In genomic region chr3:197547618-197548017, GRCh38 we compare ENCODE assay signal across 18 cellular contexts. TPM values are rescaled to one million over a fixed set of nuclear protein-coding genes. Genes with fewer than 3 reads are reported as not detected.
DNase-seq lines count a peak whose midpoint lies in the region; ATAC-seq, FAIRE-seq and TF ChIP-seq lines count a peak whose summit lies in the region.
"Had no signal": no experiment of that assay in that cellular context is flagged by ENCODE, and none has a peak within 500 bp of the region (broad histone marks: within the 10 kb centered on the region; RNA-seq: fewer than 3 reads in every experiment).

No MANE protein-coding gene starts in this region.

- DNase-seq in T-helper 1 cell (no peak), colonic mucosa (peak; percentile 67), HepG2 (ENCODE audit: low spot score) (peak; percentile 58), testis (peak; percentile 25), HUDEP-2 (lab: John Stamatoyannopoulos, UW; ENCODE audit: unreplicated experiment in 76 of 76) (no peak), ureter (ENCODE audit: low spot score) (no peak)
- DNase-seq in CD4-positive, alpha-beta memory T cell, result no peak
- DNase-seq: activated CD4-positive, alpha-beta T cell treated with anti-CD3 and anti-CD28 coated beads, Interleukin-2, amount 50 U/mL, for 1 hour; anterior cingulate cortex; foreskin fibroblast; NCI-H1694; NCI-H524 treated with DMSO at 0.1 percent for 48 hours; right lobe of liver; stimulated activated naive CD4-positive, alpha-beta T cell treated with Interleukin-2 at 50 U/mL for 16 hours had no signal

- H3K9ac ChIP-seq in colonic mucosa (ENCODE audit: low read depth in 2 of 2, low read length in 2 of 2), result peak overlapping the region in 1 of 2 donors; percentile 70
- H3K9ac ChIP-seq in HepG2 (ENCODE audit: insufficient read depth, low read depth, low read length), result no peak overlapping the region

- H3K79me2 ChIP-seq in HepG2 (ENCODE audit: insufficient read depth, low read length), result no peaks in the 10 kb centered on the region

- BruUV-seq in HepG2 (replicated peaks; lab: Mats Ljungman, UMichigan), result no TSS peak

- H3K4me3 Mint-ChIP-seq in T-helper 1 cell treated with Interleukin-12 subunit alpha and Interleukin-12 subunit beta and Interleukin-4 antibody, amounts not matched to agents 30 μg/mL and 1 μg/mL, for 36 hours, result no peak overlapping the region
- H3K4me3 Mint-ChIP-seq in CD4-positive, alpha-beta memory T cell, result no peak overlapping the region

- H3K4me3 ChIP-seq in colonic mucosa (no peak overlapping the region), HepG2 (replicated peaks in 1 of 3; ENCODE audit: insufficient read depth in 1 of 3, low read depth in 2 of 3, low read length in 3 of 3) (no peak overlapping the region; a peak in 1 of 6 replicates), testis (no peak overlapping the region)
- H3K4me3 ChIP-seq in CD4-positive, alpha-beta memory T cell (ENCODE audit: low read length in 2 of 2), result no peak overlapping the region
- H3K4me3 ChIP-seq: dorsolateral prefrontal cortex, right lobe of liver had no signal

- H3K27me3 Mint-ChIP-seq in T-helper 1 cell treated with Interleukin-12 subunit alpha and Interleukin-12 subunit beta and Interleukin-4 antibody, amounts not matched to agents 30 μg/mL and 1 μg/mL, for 36 hours (ENCODE audit: low read depth), result no peaks in the 10 kb centered on the region
- H3K27me3 Mint-ChIP-seq in CD4-positive, alpha-beta memory T cell, result no peaks in the 10 kb centered on the region

- TF ChIP-seq POLR2A in HepG2 (IDR thresholded peaks at IDR 0.05; ENCODE audit: insufficient read depth in 1 of 2, low read depth in 2 of 2, low read length in 2 of 2) (no peak), testis (IDR thresholded peaks at IDR 0.05) (no peak)

- peak; percentile 60 for FAIRE-seq in HepG2 (lab: Jason Lieb, UNC)

- peaks cover 26% of the 10 kb centered on the region for H3K4me1 Mint-ChIP-seq in T-helper 1 cell treated with Interleukin-12 subunit alpha and Interleukin-12 subunit beta and Interleukin-4 antibody, amounts not matched to agents 30 μg/mL and 1 μg/mL, for 36 hours (ENCODE audit: low read depth)
- peaks cover 4 to 7% (median 6%) of the 10 kb centered on the region in 4 donors for H3K4me1 Mint-ChIP-seq in CD4-positive, alpha-beta memory T cell

- H4K20me1 ChIP-seq in HepG2 (ENCODE audit: insufficient read depth, low read length), result no peaks in the 10 kb centered on the region

- no peaks in the 10 kb centered on the region for H3K9me3 Mint-ChIP-seq in T-helper 1 cell treated with Interleukin-12 subunit alpha and Interleukin-12 subunit beta and Interleukin-4 antibody, amounts not matched to agents 30 μg/mL and 1 μg/mL, for 36 hours
- H3K9me3 Mint-ChIP-seq in CD4-positive, alpha-beta memory T cell, result no peaks in the 10 kb centered on the region

- ATAC-seq in HepG2, result peak; percentile 83
- ATAC-seq: HCT116 had no signal

- POLR2A ChIA-PET in HepG2 (lab: Yijun Ruan, JAX), result interaction anchor here (0.7 to 2.0 kb wide), 3 partner anchors 10 to 43 kb away, joined by 4 to 9 read pairs (median 6); no protein-coding TSS in a partner anchor
- POLR2A ChIA-PET in CD4-positive, alpha-beta memory T cell (lab: Charles Lee; ENCODE audit: partially characterized antibody), result no interaction called here

- in situ Hi-C loops in HepG2 (cut with HindIII; ENCODE audit: extremely low pct_ligation_motif_present, low pct_unique_long_range_greater_than_20kb), result no loop called here

- peaks cover 7% of the 10 kb centered on the region for H3K4me1 ChIP-seq in colonic mucosa
- peaks cover 18% of the 10 kb centered on the region for H3K4me1 ChIP-seq in HepG2 (ENCODE audit: insufficient read depth, low read length)
- H3K4me1 ChIP-seq in testis, result peaks cover 2% of the 10 kb centered on the region
- H3K4me1 ChIP-seq in CD4-positive, alpha-beta memory T cell (ENCODE audit: insufficient read depth, low read length), result no peaks in the 10 kb centered on the region

- TF ChIP-seq CTCF in colonic mucosa (IDR thresholded peaks at IDR 0.05) (no peak), HepG2 (CRISPR knock-in tag; IDR thresholded peaks at IDR 0.05) (peak; percentile 89), testis (IDR thresholded peaks at IDR 0.05) (no peak)

- H3K27me3 ChIP-seq in colonic mucosa (no peaks in the 10 kb centered on the region), HepG2 (ENCODE audit: control insufficient read depth in 1 of 2, insufficient read depth in 2 of 2, low read length in 2 of 2) (no peaks in the 10 kb centered on the region), testis (no peaks in the 10 kb centered on the region)
- no peaks in the 10 kb centered on the region for H3K27me3 ChIP-seq in CD4-positive, alpha-beta memory T cell (ENCODE audit: insufficient read depth, low read length)
- H3K27me3 ChIP-seq: dorsolateral prefrontal cortex, right lobe of liver had no signal

- H3K36me3 Mint-ChIP-seq in T-helper 1 cell treated with Interleukin-12 subunit alpha and Interleukin-12 subunit beta and Interleukin-4 antibody, amounts not matched to agents 30 μg/mL and 1 μg/mL, for 36 hours (ENCODE audit: low read depth), result peaks cover 17% of the 10 kb centered on the region
- H3K36me3 Mint-ChIP-seq in CD4-positive, alpha-beta memory T cell, result peaks cover 29 to 30% of the 10 kb centered on the region in 2 donors

- peak overlapping the region; percentile 52 for H3K27ac Mint-ChIP-seq in T-helper 1 cell treated with Interleukin-12 subunit alpha and Interleukin-12 subunit beta and Interleukin-4 antibody, amounts not matched to agents 30 μg/mL and 1 μg/mL, for 36 hours
- H3K27ac Mint-ChIP-seq in CD4-positive, alpha-beta memory T cell, result peak overlapping the region in 2 of 7 donors; percentile 19 to 84

- H3K9me3 ChIP-seq in colonic mucosa, result no peaks in the 10 kb centered on the region
- H3K9me3 ChIP-seq in HepG2 (ENCODE audit: low read length), result no peaks in the 10 kb centered on the region
- no peaks in the 10 kb centered on the region for H3K9me3 ChIP-seq in testis
- H3K9me3 ChIP-seq in CD4-positive, alpha-beta memory T cell (ENCODE audit: control insufficient read depth in 1 of 2, low read length in 2 of 2), result no peaks in the 10 kb centered on the region
- H3K9me3 ChIP-seq: right lobe of liver had no signal

- no peak for TF ChIP-seq EP300 in HepG2 (IDR thresholded peaks at IDR 0.05; ENCODE audit: low read depth in 2 of 2, low read length in 2 of 2)
- TF ChIP-seq EP300 in HepG2 (CRISPR knock-in tag; IDR thresholded peaks at IDR 0.05; ENCODE audit: borderline replicate concordance), result no peak

- CTCF ChIA-PET in HepG2 (lab: Yijun Ruan, JAX; ENCODE audit: low intra/inter-chr PET ratio, low total read pairs), result no interaction called here
- CTCF ChIA-PET in CD4-positive, alpha-beta memory T cell (lab: Charles Lee; ENCODE audit: partially characterized antibody), result no interaction called here

- H3K27ac ChIP-seq in colonic mucosa (peak overlapping the region; percentile 59), HepG2 (ENCODE audit: extremely low read length, insufficient read depth, low read length) (no peak overlapping the region), testis (no peak overlapping the region)
- H3K27ac ChIP-seq in CD4-positive, alpha-beta memory T cell (ENCODE audit: low read depth, low read length), result no peak overlapping the region
- H3K27ac ChIP-seq: 22Rv1, right lobe of liver had no signal

- no peaks in the 10 kb centered on the region for H3K36me3 ChIP-seq in colonic mucosa
- H3K36me3 ChIP-seq in HepG2 (replicated peaks in 1 of 2; ENCODE audit: control insufficient read depth in 1 of 2, insufficient read depth in 2 of 2, low read length in 2 of 2), result peaks cover 3 to 14% of the 10 kb centered on the region in 2 experiments; a peak in 2 of 5 replicates
- H3K36me3 ChIP-seq in testis (ENCODE audit: low read depth, missing control alignments), result no peaks in the 10 kb centered on the region
- peaks cover 7% of the 10 kb centered on the region for H3K36me3 ChIP-seq in CD4-positive, alpha-beta memory T cell (ENCODE audit: insufficient read depth, low read length)

- TF ChIP-seq RAD21 in HepG2 (CRISPR knock-in tag; IDR thresholded peaks at IDR 0.05), result peak; percentile 84

- WGBS in HepG2 (ENCODE audit: low lambda C conversion rate), result 30% methylated on average over 9 of the region's 9 CpGs
- 77 to 78% methylated on average over 9 of the region's 9 CpGs for WGBS in testis, 2 donors

- H3K4me2 ChIP-seq in HepG2 (ENCODE audit: low read depth, low read length), result peak overlapping the region; percentile 60

- intact Hi-C loops in colonic mucosa (cut with DNase I) (no loop called here), HepG2 (cut with micrococcal nuclease; ENCODE audit: unreplicated experiment) (no loop called here), testis (cut with DNase I; ENCODE audit: low total_unique reads) (no loop called here)
- intact Hi-C loops in CD4-positive, alpha-beta memory T cell (cut with micrococcal nuclease), result no loop called here

- H2AFZ ChIP-seq in HepG2 (ENCODE audit: low read length), result no peak overlapping the region

RNA-seq across cellular contexts. Expression of gene BDH1, which starts 8.2 kb away (rescaled TPM):
- total RNA-seq in colonic mucosa, result 100 to 1,000 TPM; 154 to 180 TPM
- total RNA-seq in HepG2 (2016; rRNA removed; fragmentation: Illumina TruSeq; extraction: Trizol), result 21.2 and 26.9 TPM in 2 replicates
- total RNA-seq in HepG2 (2016; cell fraction: cytosol; rRNA removed; fragmentation: Illumina TruSeq; extraction: Trizol; ENCODE audit: low read depth), result 3.3 and 3.6 TPM in 2 replicates
- 21.4 and 23.7 TPM in 2 replicates for total RNA-seq in HepG2 (2016; cell fraction: insoluble cytoplasmic fraction; rRNA removed; fragmentation: Illumina TruSeq; extraction: Trizol)
- total RNA-seq in HepG2 (2016; cell fraction: membrane; rRNA removed; fragmentation: Illumina TruSeq; extraction: Trizol), result 5.1 and 6.3 TPM in 2 replicates
- 21.5 and 22.1 TPM in 2 replicates for total RNA-seq in HepG2 (2016; cell fraction: nucleus; rRNA removed; fragmentation: Illumina TruSeq; extraction: Trizol)
- polyA plus RNA-seq in HepG2 (2011; rRNA removed), result 71.9 and 88.5 TPM in 2 replicates
- 48.3 and 55.2 TPM in 2 replicates for polyA plus RNA-seq in HepG2 (2011; cell fraction: cytosol; rRNA removed)
- polyA plus RNA-seq in HepG2 (2011; cell fraction: nucleus; rRNA removed), result 155 and 175 TPM in 2 replicates
- 58.0 and 95.2 TPM in 2 replicates for polyA plus RNA-seq in HepG2 (2012)
- 3.2 and 4.0 TPM in 2 replicates for polyA plus RNA-seq in HepG2 (2016; cell fraction: cytosol; fragmentation: Illumina TruSeq; extraction: Trizol; ENCODE audit: low read depth)
- 25.8 and 27.9 TPM in 2 replicates for polyA plus RNA-seq in HepG2 (2016; cell fraction: insoluble cytoplasmic fraction; fragmentation: Illumina TruSeq; extraction: Trizol; ENCODE audit: low read depth)
- 5.6 and 5.9 TPM in 2 replicates for polyA plus RNA-seq in HepG2 (2016; cell fraction: membrane; fragmentation: Illumina TruSeq; extraction: Trizol; ENCODE audit: low read depth)
- polyA plus RNA-seq in HepG2 (2016; cell fraction: nucleus; fragmentation: Illumina TruSeq; extraction: Trizol; ENCODE audit: insufficient read depth, low read depth), result 56.0 and 59.9 TPM in 2 replicates
- polyA minus RNA-seq in HepG2 (2011; rRNA and poly(A)+ RNA removed; ENCODE audit: low replicate concordance), result 7.9 and 48.3 TPM in 2 replicates
- polyA minus RNA-seq in HepG2 (2011; cell fraction: cytosol; rRNA and poly(A)+ RNA removed), result 15.6 and 18.9 TPM in 2 replicates
- polyA minus RNA-seq in HepG2 (2011; cell fraction: nucleus; rRNA and poly(A)+ RNA removed), result 54.7 and 82.6 TPM in 2 replicates
- total RNA-seq in testis, result 10 to 100 TPM; 12.8 to 22.4 TPM
- 14.4 TPM for polyA plus RNA-seq in testis (ENCODE audit: insufficient read depth, low read depth, low replicate concordance)
- 69.4 TPM for total RNA-seq in ureter
- total RNA-seq in CD4-positive, alpha-beta memory T cell, result 10 to 100 TPM; 60.9 to 61.1 TPM
- polyA plus RNA-seq in CD4-positive, alpha-beta memory T cell, result 10 to 100 TPM; 22.3 to 25.2 TPM

Comparison
In these comparisons a context has a peak if more than half of its experiments do, and no peak if none do; other contexts are left out.
1. DNase-seq: peak in colonic mucosa (single experiment), HepG2 (single experiment) and testis (single experiment); none in T-helper 1 cell (0 of 5), HUDEP-2 (0 of 76), ureter (single experiment) and CD4-positive, alpha-beta memory T cell (0 of 5).